34 cellular contexts compared by ENCODE assay signal in the genomic region with DNA sequence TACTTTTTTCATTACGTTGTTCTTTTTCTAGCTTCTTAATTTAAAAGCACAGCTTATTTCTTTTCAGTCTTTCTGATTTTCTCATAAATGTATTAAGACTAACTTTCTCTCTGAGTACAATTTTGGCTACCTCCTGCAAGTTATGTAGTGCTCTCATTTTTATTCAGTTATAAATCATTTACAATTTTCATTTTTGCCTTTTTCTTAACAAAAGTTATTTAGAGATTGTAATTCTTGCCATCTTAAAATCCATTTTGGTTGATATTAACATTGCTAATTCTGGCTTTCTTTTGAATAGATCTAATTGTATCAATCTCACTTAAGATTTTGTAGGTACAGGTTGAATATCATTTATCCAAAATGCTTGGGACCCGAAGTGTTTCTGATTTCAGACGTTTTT.
"Had no signal": no experiment of that assay in that cellular context is flagged by ENCODE, and none has a peak within 500 bp of the region (broad histone marks: within the 10 kb centered on the region; RNA-seq: fewer than 3 reads in every experiment).

No MANE protein-coding gene starts in this region.

- DNase-seq: Karpas-422, MG63, MM.1S, MV-4-11, NCI-H1048, NCI-H1092, NCI-H1092 treated with DMSO at 0.1 percent for 48 hours, NCI-H1105, NCI-H1105 treated with DMSO at 0.1 percent for 48 hours, NCI-H1417, NCI-H1417 treated with DMSO at 0.1 percent for 48 hours, NCI-H1436, NCI-H1436 treated with DMSO at 0.1 percent for 48 hours, NCI-H146, NCI-H1694, NCI-H1694 treated with DMSO at 0.1 percent for 48 hours, NCI-H187, NCI-H187 treated with DMSO at 0.1 percent for 48 hours, NCI-H1930, NCI-H2029, NCI-H2029 treated with DMSO at 0.1 percent for 48 hours, NCI-H2081, NCI-H2081 treated with DMSO at 0.1 percent for 48 hours, NCI-H2107, NCI-H2171, NCI-H2171 treated with DMSO at 0.1 percent for 48 hours, NCI-H2227 treated with DMSO at 0.1 percent for 48 hours, NCI-H226, NCI-H345, NCI-H446, NCI-H446 treated with DMSO at 0.1 percent for 48 hours, NCI-H510A, NCI-H510A treated with DMSO at 0.1 percent for 48 hours, NCI-H524 had no signal

- H3K9me3 ChIP-seq: MG63 had no signal

- H3K4me3 ChIP-seq: MG63 had no signal

- H3K36me3 ChIP-seq: MG63 had no signal
